In the genomic region with DNA sequence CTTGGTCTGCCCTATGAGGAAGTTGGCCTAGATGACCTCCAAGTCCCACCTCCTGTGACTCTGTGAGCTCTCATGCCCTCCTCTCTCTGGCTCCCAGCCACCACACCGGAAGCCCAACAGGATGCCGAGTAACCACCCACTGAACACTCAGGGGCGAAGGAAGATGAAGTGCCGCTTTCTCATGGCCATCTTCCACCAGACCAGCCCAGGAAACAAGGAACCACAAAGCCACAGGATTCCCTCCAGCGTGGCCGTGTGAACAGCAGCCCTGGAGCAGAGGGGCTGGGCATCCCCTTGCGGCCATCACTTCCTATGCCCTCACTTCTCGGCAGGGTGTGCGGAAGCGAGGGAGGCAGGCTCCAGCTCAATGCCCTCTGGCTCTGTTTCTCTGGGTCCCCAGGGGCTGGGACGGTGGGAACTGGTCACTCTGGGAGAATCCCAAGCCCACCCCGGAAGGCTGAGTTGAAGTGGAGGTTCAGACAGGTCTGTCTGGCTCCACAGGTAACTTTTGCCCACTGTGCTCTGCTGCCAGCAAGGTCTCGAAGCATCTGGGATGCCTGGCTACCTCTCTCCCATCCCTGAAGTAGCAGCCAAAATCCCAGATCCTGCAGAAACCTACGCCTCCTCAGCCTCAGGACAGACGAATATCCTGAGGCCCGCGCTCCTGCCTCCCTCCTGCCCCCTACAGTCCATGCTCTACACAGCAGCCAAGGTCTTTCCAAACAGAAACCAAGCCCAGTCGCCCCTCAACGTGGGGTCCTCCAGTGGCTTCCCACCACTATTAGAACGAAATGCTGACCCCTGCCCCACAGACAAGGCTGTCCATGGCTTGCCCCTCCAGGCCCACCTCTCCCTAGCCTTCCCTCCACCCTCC, we compare ENCODE assay signal across 8 cellular contexts. TPM values are rescaled to one million over a fixed set of nuclear protein-coding genes. Genes with fewer than 3 reads are reported as not detected.
DNase-seq lines count a peak whose midpoint lies in the region; ATAC-seq and TF ChIP-seq lines count a peak whose summit lies in the region.

No MANE protein-coding gene starts in this region.

- peak overlapping the region; percentile 67 for H3K27ac ChIP-seq in mesodermal cell (ENCODE audit: low read depth, low read length, severe bottlenecking)

- POLR2A ChIA-PET in HEK293T (lab: Yijun Ruan, JAX) = interaction anchor here (1.0 kb wide), 1 partner anchor 11 kb away, joined by 3 read pairs; no protein-coding TSS in a partner anchor

- CTCF ChIA-PET in HEK293T (lab: Yijun Ruan, JAX) = interaction anchor here (1.2 to 4.8 kb wide), 3 partner anchors 10 to 79 kb away, joined by 6 to 21 read pairs (median 6); no protein-coding TSS in a partner anchor

- peaks cover 55% of the 10 kb centered on the region for H3K4me1 ChIP-seq in mesodermal cell (ENCODE audit: control insufficient read depth, insufficient read depth, low read length, poor library complexity, severe bottlenecking)

- no peaks in the 10 kb centered on the region for H3K9me3 ChIP-seq in mesodermal cell (ENCODE audit: control insufficient read depth, low read length)

- H3K4me3 ChIP-seq in mesodermal cell (ENCODE audit: extremely low read depth, insufficient read depth, low read length, poor library complexity, severe bottlenecking) = no peak overlapping the region

- DNase-seq in GM10266 (ENCODE audit: extremely low spot score) (peak; percentile 63), HEK293T (ENCODE audit: extremely low spot score) (peak; percentile 71), NAMALWA (ENCODE audit: low spot score) (peak; percentile 80), dermis blood vessel endothelial cell (peak; percentile 86)
- peak; percentile 70 for DNase-seq in activated CD4-positive, alpha-beta T cell treated with anti-CD3 and anti-CD28 coated beads, Interleukin-2, amount 50 U/mL, for 1 hour
- DNase-seq in stimulated activated CD8-positive, alpha-beta memory T cell treated with anti-CD3 and anti-CD28 coated beads, Interleukin-2, amount 100 ng/mL, for 48 hours (ENCODE audit: low read depth in 2 of 2) = peak; percentile 61

- peak; percentile 82 for TF ChIP-seq CTCF in GM10266 (IDR thresholded peaks at IDR 0.05; ENCODE audit: control insufficient read depth, insufficient read depth, low read depth, missing control alignments)

- no peak for ATAC-seq in HG02884 (IDR thresholded peaks at IDR 0.05; ENCODE audit: unreplicated experiment)

- peaks cover 9% of the 10 kb centered on the region for H3K36me3 ChIP-seq in mesodermal cell (ENCODE audit: control insufficient read depth, insufficient read depth, low read length)

- WGBS in mesodermal cell (ENCODE audit: insufficient coverage in 2 of 2), 2 experiments = 56 to 62% methylated on average over 18 of the region's 20 CpGs

TF ChIP-seq in HEK293T, 16 proteins besides CTCF, POLR2A, EP300 and RAD21:
- TF ChIP-seq SUZ12 (IDR thresholded peaks at IDR 0.05) (no peak), LEF1 (IDR thresholded peaks at IDR 0.05; ENCODE audit: borderline replicate concordance) (no peak), CTBP1 (IDR thresholded peaks at IDR 0.05; ENCODE audit: borderline replicate concordance) (no peak), BHLHE40 (IDR thresholded peaks at IDR 0.05; ENCODE audit: borderline replicate concordance) (no peak), FOXA1 (IDR thresholded peaks at IDR 0.05) (no peak), HDGF (IDR thresholded peaks at IDR 0.05; ENCODE audit: borderline replicate concordance) (no peak), ELF4 (IDR thresholded peaks at IDR 0.05) (no peak), NFRKB (IDR thresholded peaks at IDR 0.05) (no peak), SP1 (IDR thresholded peaks at IDR 0.05) (no peak), TARDBP (IDR thresholded peaks at IDR 0.05) (no peak), FOXK2 (IDR thresholded peaks at IDR 0.05) (no peak), ZNF384 (IDR thresholded peaks at IDR 0.05) (no peak)
- TF ChIP-seq, protein P1, sequence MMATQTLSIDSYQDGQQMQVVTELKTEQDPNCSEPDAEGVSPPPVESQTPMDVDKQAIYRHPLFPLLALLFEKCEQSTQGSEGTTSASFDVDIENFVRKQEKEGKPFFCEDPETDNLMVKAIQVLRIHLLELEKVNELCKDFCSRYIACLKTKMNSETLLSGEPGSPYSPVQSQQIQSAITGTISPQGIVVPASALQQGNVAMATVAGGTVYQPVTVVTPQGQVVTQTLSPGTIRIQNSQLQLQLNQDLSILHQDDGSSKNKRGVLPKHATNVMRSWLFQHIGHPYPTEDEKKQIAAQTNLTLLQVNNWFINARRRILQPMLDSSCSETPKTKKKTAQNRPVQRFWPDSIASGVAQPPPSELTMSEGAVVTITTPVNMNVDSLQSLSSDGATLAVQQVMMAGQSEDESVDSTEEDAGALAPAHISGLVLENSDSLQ (IDR thresholded peaks at IDR 0.05) = no peak

RNA-seq across cellular contexts. Expression of a gene that starts 44.2 kb away (rescaled TPM):
- 223 and 442 TPM in 2 replicates for total RNA-seq in dermis blood vessel endothelial cell
- polyA plus RNA-seq in mesodermal cell (2013, experiment 1 of 2) = 279 TPM
- polyA plus RNA-seq in mesodermal cell (2013, experiment 2 of 2) = 263 TPM
